In the genomic region with DNA sequence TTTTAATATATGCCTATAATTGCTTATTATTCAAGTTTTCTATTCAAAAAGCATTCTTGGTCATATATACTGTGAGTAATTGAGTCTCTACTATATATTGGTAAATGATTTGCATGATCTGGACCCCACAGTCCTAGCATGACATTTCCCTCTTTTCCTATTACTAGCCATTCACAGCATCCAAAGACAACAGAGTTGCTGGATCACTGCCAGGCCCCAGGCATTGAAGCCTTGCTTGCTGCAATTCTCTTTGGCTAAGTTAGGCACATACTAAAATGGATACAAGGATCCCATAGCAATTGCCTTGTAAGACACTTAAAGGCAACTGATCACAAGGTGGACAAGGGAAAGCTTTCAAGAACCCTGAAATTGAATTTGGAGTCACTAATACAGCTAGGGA, we compare ENCODE assay signal across 12 cellular contexts.
DNase-seq lines count a peak whose midpoint lies in the region; ATAC-seq and TF ChIP-seq lines count a peak whose summit lies in the region.
"Had no signal": no experiment of that assay in that cellular context is flagged by ENCODE, and none has a peak within 500 bp of the region (broad histone marks: within the 10 kb centered on the region; RNA-seq: fewer than 3 reads in every experiment).

No MANE protein-coding gene starts in this region.

- H3K27ac ChIP-seq in SJCRH30 (no peak overlapping the region), right cardiac atrium (ENCODE audit: low read length) (no peak overlapping the region), thoracic aorta (no peak overlapping the region)
- H3K27ac ChIP-seq: upper lobe of right lung had no signal

- no peaks in the 10 kb centered on the region for H3K36me3 ChIP-seq in SJCRH30
- H3K36me3 ChIP-seq in thoracic aorta: no peaks in the 10 kb centered on the region
- H3K36me3 ChIP-seq: upper lobe of right lung had no signal

- peaks cover 10% of the 10 kb centered on the region for H3K4me1 ChIP-seq in SJCRH30
- no peaks in the 10 kb centered on the region for H3K4me1 ChIP-seq in right cardiac atrium (ENCODE audit: control insufficient read depth, insufficient read depth, low read length)
- H3K4me1 ChIP-seq in thoracic aorta (ENCODE audit: control insufficient read depth in 1 of 2, low read depth in 2 of 2): peaks cover 0 to 7% of the 10 kb centered on the region in 2 donors
- H3K4me1 ChIP-seq: upper lobe of right lung had no signal

- no peaks in the 10 kb centered on the region for H3K36me3 Mint-ChIP-seq in progenitor cell of endocrine pancreas (ENCODE audit: insufficient read depth)

- no peaks in the 10 kb centered on the region for H3K27me3 Mint-ChIP-seq in progenitor cell of endocrine pancreas

- H3K27me3 ChIP-seq in SJCRH30: no peaks in the 10 kb centered on the region
- no peaks in the 10 kb centered on the region for H3K27me3 ChIP-seq in right cardiac atrium (ENCODE audit: control insufficient read depth, insufficient read depth)
- no peaks in the 10 kb centered on the region for H3K27me3 ChIP-seq in thoracic aorta (replicated peaks; ENCODE audit: insufficient read depth)
- H3K27me3 ChIP-seq: upper lobe of right lung had no signal

- intact Hi-C loops in right cardiac atrium (cut with DNase I): no loop called here

- DNase-seq in NCI-H1694 (lab: John Stamatoyannopoulos, UW): peak; percentile 12
- DNase-seq in NCI-H1694 treated with DMSO at 0.1 percent for 48 hours (lab: John Stamatoyannopoulos, UW): no peak
- DNase-seq in SJCRH30: peak; percentile 24 to 59
- DNase-seq in right cardiac atrium: peak; percentile 46 to 78 (median 56)
- peak; percentile 19 for DNase-seq in thoracic aorta (ENCODE audit: low spot score)
- DNase-seq in activated T-cell treated with anti-CD3 and anti-CD28 coated beads, Interleukin-2, amount 50 U/mL, for 48 hours: no peak
- no peak for DNase-seq in kidney tubule cell (ENCODE audit: low spot score)
- DNase-seq in progenitor cell of endocrine pancreas (ENCODE audit: low spot score, unreplicated experiment): no peak
- DNase-seq: ACHN, DND-41, H9, upper lobe of right lung had no signal

- no peak overlapping the region for H3K4me3 Mint-ChIP-seq in progenitor cell of endocrine pancreas (ENCODE audit: low read depth)
- H3K4me3 Mint-ChIP-seq: H9 had no signal

- ATAC-seq in right cardiac atrium (no peak), thoracic aorta (ENCODE audit: insufficient number of reproducible peaks, low FRiP score, low read depth) (no peak)
- ATAC-seq: upper lobe of right lung had no signal

- H3K9me3 ChIP-seq in SJCRH30 (replicated peaks) (no peaks in the 10 kb centered on the region), right cardiac atrium (ENCODE audit: control insufficient read depth, low read length) (no peaks in the 10 kb centered on the region), thoracic aorta (no peaks in the 10 kb centered on the region)
- H3K9me3 ChIP-seq: upper lobe of right lung had no signal

- H3K9me3 Mint-ChIP-seq in progenitor cell of endocrine pancreas (ENCODE audit: low read depth): peaks cover 3% of the 10 kb centered on the region

- no peak overlapping the region for H3K4me3 ChIP-seq in SJCRH30
- H3K4me3 ChIP-seq in right cardiac atrium (ENCODE audit: low read length): no peak overlapping the region
- H3K4me3 ChIP-seq in thoracic aorta: no peak overlapping the region
- H3K4me3 ChIP-seq: upper lobe of right lung had no signal

- H3K27ac Mint-ChIP-seq in progenitor cell of endocrine pancreas: no peak overlapping the region
- H3K27ac Mint-ChIP-seq: H9 had no signal

- no peak for TF ChIP-seq CTCF in thoracic aorta (IDR thresholded peaks at IDR 0.05)
- TF ChIP-seq CTCF in progenitor cell of endocrine pancreas (IDR thresholded peaks at IDR 0.05; ENCODE audit: unreplicated experiment): no peak

- no peaks in the 10 kb centered on the region for H3K4me1 Mint-ChIP-seq in progenitor cell of endocrine pancreas (ENCODE audit: low read depth)

Comparison
In these comparisons a context has a peak if more than half of its experiments do, and no peak if none do; other contexts are left out.
1. DNase-seq: peak in NCI-H1694 (single experiment), SJCRH30 (2 of 2), right cardiac atrium (3 of 3) and thoracic aorta (single experiment); none in NCI-H1694 treated with DMSO at 0.1 percent for 48 hours (single experiment), activated T-cell treated with anti-CD3 and anti-CD28 coated beads, Interleukin-2, amount 50 U/mL, for 48 hours (0 of 2), kidney tubule cell (single experiment) and progenitor cell of endocrine pancreas (single experiment).